Comparison of ENCODE assay signal across 28 cellular contexts in the genomic region with DNA sequence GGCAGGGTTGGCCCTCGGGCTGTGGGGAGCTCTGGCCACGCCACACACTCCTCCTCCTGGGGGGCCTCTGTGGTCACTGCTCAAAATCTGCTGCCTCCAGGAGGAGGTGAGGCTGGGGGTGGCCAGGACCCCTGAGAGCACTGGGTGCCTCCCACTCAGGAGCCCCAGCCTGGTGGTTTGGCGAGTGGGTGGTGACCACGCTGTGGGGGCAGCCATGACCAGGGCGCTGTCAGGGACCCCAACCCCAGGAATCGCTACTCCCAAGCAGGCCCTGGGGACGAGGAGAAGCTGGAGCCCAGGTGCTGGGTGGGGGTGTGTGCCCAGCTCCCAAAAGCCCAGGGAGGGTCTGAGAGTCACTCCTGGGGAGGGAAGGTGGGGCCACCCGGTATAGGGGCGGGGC.
"Had no signal": no experiment of that assay in that cellular context is flagged by ENCODE, and none has a peak within 500 bp of the region (broad histone marks: within the 10 kb centered on the region; RNA-seq: fewer than 3 reads in every experiment).

No MANE protein-coding gene starts in this region.

- H3K36me3 ChIP-seq: breast epithelium, cardiac muscle cell, colonic mucosa had no signal

- H3K4me1 ChIP-seq: ascending aorta, breast epithelium, colonic mucosa, gastroesophageal sphincter had no signal

- ATAC-seq: activated naive CD4-positive, alpha-beta T cell treated with anti-CD3 and anti-CD28 coated beads, Interleukin-2, amount 50 U/mL, for 72 hours; activated T-cell treated with anti-CD3 and anti-CD28 coated beads, Interleukin-2, amount 50 U/mL, for 72 hours; gastroesophageal sphincter; WTC11 had no signal

- DNase-seq: activated CD4-positive, alpha-beta memory T cell treated with anti-CD3 and anti-CD28 coated beads, Interleukin-2, amount 10 ng/mL, durations not matched to agents 7 days and 5 days; activated CD4-positive, alpha-beta T cell treated with anti-CD3 and anti-CD28 coated beads for 1 hour; activated CD4-positive, alpha-beta T cell treated with anti-CD3 and anti-CD28 coated beads for 4 hours; activated CD4-positive, alpha-beta T cell treated with anti-CD3 and anti-CD28 coated beads, Interleukin-2, amount 10 ng/mL, durations not matched to agents 7 days and 5 days; activated CD4-positive, alpha-beta T cell treated with anti-CD3 and anti-CD28 coated beads, Interleukin-2, amount 50 U/mL, for 4 hours; activated CD8-positive, alpha-beta memory T cell treated with anti-CD3 and anti-CD28 coated beads, Interleukin-2, amount 50 U/mL, for 48 hours; activated gamma-delta T cell; activated naive CD4-positive, alpha-beta T cell; activated naive CD4-positive, alpha-beta T cell treated with anti-CD3 and anti-CD28 coated beads, Interleukin-2, amount 10 ng/mL, durations not matched to agents 7 days and 5 days; activated naive CD8-positive, alpha-beta T cell treated with anti-CD3 and anti-CD28 coated beads, Interleukin-2, amount 10 ng/mL, durations not matched to agents 7 days and 5 days; activated T-cell treated with anti-CD3 and anti-CD28 coated beads for 4 hours; activated T-cell treated with anti-CD3 and anti-CD28 coated beads, Interleukin-2, amount 50 U/mL, for 24 hours; activated T-cell treated with anti-CD3 and anti-CD28 coated beads, Interleukin-2, amount 50 U/mL, for 72 hours; central memory CD4-positive, alpha-beta T cell; cerebellar nuclear complex; colonic mucosa; effector CD8-positive, alpha-beta T cell; esophagus squamous epithelium; foreskin melanocyte; hippocampal formation had no signal

- H3K4me3 ChIP-seq: ascending aorta, breast epithelium, cardiac muscle cell, colonic mucosa, esophagus squamous epithelium, gastroesophageal sphincter had no signal

- H3K27ac ChIP-seq: ascending aorta, breast epithelium, cardiac muscle cell, colonic mucosa, epithelial cell of prostate, esophagus squamous epithelium, gastroesophageal sphincter, VCaP had no signal

- H3K9me3 ChIP-seq: ascending aorta, breast epithelium, colonic mucosa, esophagus squamous epithelium, gastroesophageal sphincter had no signal

- H3K27me3 ChIP-seq: ascending aorta, breast epithelium, cardiac muscle cell, colonic mucosa, esophagus squamous epithelium, gastroesophageal sphincter had no signal
